Comparison of ENCODE assay signal across 2 cellular contexts in the genomic region with DNA sequence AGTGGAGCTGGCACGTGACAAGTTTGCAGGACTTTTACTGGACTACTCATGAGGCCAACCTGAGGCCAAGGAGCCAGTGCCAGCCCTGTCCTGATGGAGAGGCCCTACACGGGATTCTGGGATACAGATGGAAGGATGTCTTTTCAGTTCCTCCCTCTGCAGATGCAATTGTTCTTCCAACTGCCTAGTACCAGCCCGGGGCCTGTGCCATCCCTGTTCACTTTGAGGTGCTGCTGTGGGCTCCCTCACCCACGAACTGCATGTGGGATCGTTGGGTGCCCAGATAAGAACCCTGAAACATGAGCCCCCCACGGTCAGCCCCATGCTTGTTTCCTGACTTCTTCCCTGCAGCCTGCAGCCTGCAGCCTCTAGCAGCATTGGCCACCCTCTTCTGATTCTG.
TF ChIP-seq lines count a peak whose summit lies in the region.

No MANE protein-coding gene starts in this region.

TF ChIP-seq in K562, 482 proteins besides CTCF, POLR2A, EP300 and RAD21:
- TF ChIP-seq BCL6 (CRISPR knock-in tag; IDR thresholded peaks at IDR 0.05) (no peak), NR2C2 (CRISPR knock-in tag; IDR thresholded peaks at IDR 0.05) (no peak), NR2C2 (tag; IDR thresholded peaks at IDR 0.05) (no peak), ZSCAN29 (IDR thresholded peaks at IDR 0.05) (no peak), ZKSCAN3 (CRISPR knock-in tag; IDR thresholded peaks at IDR 0.05) (no peak), FOXJ2 (tag; IDR thresholded peaks at IDR 0.05) (no peak), SIN3A (IDR thresholded peaks at IDR 0.05; ENCODE audit: borderline replicate concordance in 2 of 2, control insufficient read depth in 1 of 2, low read depth in 2 of 2, low read length in 2 of 2) (no peak), ASH1L (IDR thresholded peaks at IDR 0.05; ENCODE audit: borderline replicate concordance, low read depth, partially characterized antibody) (no peak), ZNF124 (CRISPR knock-in tag; IDR thresholded peaks at IDR 0.05) (no peak), YY1 (IDR thresholded peaks at IDR 0.05; ENCODE audit: borderline replicate concordance in 1 of 3, control insufficient read depth in 1 of 3, extremely low read depth in 1 of 3, insufficient read depth in 3 of 3, insufficient read length in 1 of 3, insufficient replicate concordance in 2 of 3, low read depth in 1 of 3, low read length in 2 of 3) (no peak)

TF ChIP-seq in neural cell, 6 proteins besides CTCF, POLR2A, EP300 and RAD21:
- TF ChIP-seq POLR2AphosphoS5 (IDR thresholded peaks at IDR 0.05) = no peak
- TF ChIP-seq EZH2 (IDR thresholded peaks at IDR 0.05; ENCODE audit: borderline replicate concordance, insufficient read depth, low read length, poor library complexity, severe bottlenecking) = no peak
- no peak for TF ChIP-seq MXI1 (conservative IDR thresholded peaks at IDR 0.05; ENCODE audit: poor library complexity, severe bottlenecking)
- TF ChIP-seq, protein P1, sequence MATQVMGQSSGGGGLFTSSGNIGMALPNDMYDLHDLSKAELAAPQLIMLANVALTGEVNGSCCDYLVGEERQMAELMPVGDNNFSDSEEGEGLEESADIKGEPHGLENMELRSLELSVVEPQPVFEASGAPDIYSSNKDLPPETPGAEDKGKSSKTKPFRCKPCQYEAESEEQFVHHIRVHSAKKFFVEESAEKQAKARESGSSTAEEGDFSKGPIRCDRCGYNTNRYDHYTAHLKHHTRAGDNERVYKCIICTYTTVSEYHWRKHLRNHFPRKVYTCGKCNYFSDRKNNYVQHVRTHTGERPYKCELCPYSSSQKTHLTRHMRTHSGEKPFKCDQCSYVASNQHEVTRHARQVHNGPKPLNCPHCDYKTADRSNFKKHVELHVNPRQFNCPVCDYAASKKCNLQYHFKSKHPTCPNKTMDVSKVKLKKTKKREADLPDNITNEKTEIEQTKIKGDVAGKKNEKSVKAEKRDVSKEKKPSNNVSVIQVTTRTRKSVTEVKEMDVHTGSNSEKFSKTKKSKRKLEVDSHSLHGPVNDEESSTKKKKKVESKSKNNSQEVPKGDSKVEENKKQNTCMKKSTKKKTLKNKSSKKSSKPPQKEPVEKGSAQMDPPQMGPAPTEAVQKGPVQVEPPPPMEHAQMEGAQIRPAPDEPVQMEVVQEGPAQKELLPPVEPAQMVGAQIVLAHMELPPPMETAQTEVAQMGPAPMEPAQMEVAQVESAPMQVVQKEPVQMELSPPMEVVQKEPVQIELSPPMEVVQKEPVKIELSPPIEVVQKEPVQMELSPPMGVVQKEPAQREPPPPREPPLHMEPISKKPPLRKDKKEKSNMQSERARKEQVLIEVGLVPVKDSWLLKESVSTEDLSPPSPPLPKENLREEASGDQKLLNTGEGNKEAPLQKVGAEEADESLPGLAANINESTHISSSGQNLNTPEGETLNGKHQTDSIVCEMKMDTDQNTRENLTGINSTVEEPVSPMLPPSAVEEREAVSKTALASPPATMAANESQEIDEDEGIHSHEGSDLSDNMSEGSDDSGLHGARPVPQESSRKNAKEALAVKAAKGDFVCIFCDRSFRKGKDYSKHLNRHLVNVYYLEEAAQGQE (IDR thresholded peaks at IDR 0.05; ENCODE audit: borderline replicate concordance) = no peak
- TF ChIP-seq SMC3 (conservative IDR thresholded peaks at IDR 0.05; ENCODE audit: poor library complexity) = no peak
- no peak for TF ChIP-seq TAF1 (IDR thresholded peaks at IDR 0.05; ENCODE audit: low read depth)
